10 cellular contexts compared by ENCODE assay signal in genomic region chr3:194095464-194095863, GRCh38. TPM values are rescaled to one million over a fixed set of nuclear protein-coding genes. Genes with fewer than 3 reads are reported as not detected.
DNase-seq lines count a peak whose midpoint lies in the region; ATAC-seq and TF ChIP-seq lines count a peak whose summit lies in the region.
"Had no signal": no experiment of that assay in that cellular context is flagged by ENCODE, and none has a peak within 500 bp of the region (broad histone marks: within the 10 kb centered on the region; RNA-seq: fewer than 3 reads in every experiment).

No MANE protein-coding gene starts in this region.

- ATAC-seq in SK-N-SH treated with all-trans-retinoic acid at 6 μM for 48 hours, result no peak
- peak; percentile 20 for ATAC-seq in stimulated activated naive CD8-positive, alpha-beta T cell treated with anti-CD3 and anti-CD28 coated beads, Interleukin-15, Interleukin-2, amounts not matched to agents 100 U/mL and 50 U/mL, for 24 hours

- H3K79me2 ChIP-seq in SK-N-SH (ENCODE audit: insufficient read depth) (no peaks in the 10 kb centered on the region), osteoblast (ENCODE audit: insufficient read depth, low read length) (no peaks in the 10 kb centered on the region)

- no peak overlapping the region for H2AFZ ChIP-seq in SK-N-SH (ENCODE audit: low read depth)
- H2AFZ ChIP-seq in osteoblast (ENCODE audit: low read length), result no peak overlapping the region

- no peaks in the 10 kb centered on the region for H3K9me2 ChIP-seq in SK-N-SH

- no peak overlapping the region for H3K4me3 ChIP-seq in SK-N-SH (ENCODE audit: low read depth in 2 of 2, low read length in 1 of 2)
- H3K4me3 ChIP-seq in fibroblast of pulmonary artery (replicated peaks; ENCODE audit: low read depth, low read length), result no peak overlapping the region
- H3K4me3 ChIP-seq in esophagus muscularis mucosa, result no peak overlapping the region
- H3K4me3 ChIP-seq in osteoblast (ENCODE audit: insufficient read depth, low read length), result no peak overlapping the region

- 60% methylated on average over 2 of the region's 4 CpGs for WGBS in SK-N-SH (ENCODE audit: low lambda C conversion rate)
- WGBS in esophagus muscularis mucosa, result 41% methylated on average over 3 of the region's 4 CpGs

- H3K9me3 ChIP-seq in SK-N-SH, result no peaks in the 10 kb centered on the region
- no peaks in the 10 kb centered on the region for H3K9me3 ChIP-seq in esophagus muscularis mucosa
- no peaks in the 10 kb centered on the region for H3K9me3 ChIP-seq in osteoblast (ENCODE audit: low read depth, low read length)

- no peak overlapping the region for H3K9ac ChIP-seq in SK-N-SH

- in situ Hi-C loops in GM13976 (cut with MboI; ENCODE audit: low sequenced_read_pairs, unreplicated experiment), result no loop called here

- DNase-seq in SK-N-SH (peak; percentile 39), NCI-H748 (lab: John Stamatoyannopoulos, UW; ENCODE audit: unreplicated experiment) (peak; percentile 77), fibroblast of pulmonary artery (ENCODE audit: low read depth) (peak; percentile 23), esophagus muscularis mucosa (ENCODE audit: extremely low spot score) (no peak), osteoblast (ENCODE audit: insufficient read length, low spot score, missing footprints) (no peak), GM13976 (ENCODE audit: low spot score) (no peak)
- no peak for DNase-seq in stimulated activated naive CD8-positive, alpha-beta T cell treated with anti-CD3 and anti-CD28 coated beads, Interleukin-15, Interleukin-2, amounts not matched to agents 100 U/mL and 50 U/mL, for 24 hours
- DNase-seq: activated CD4-positive, alpha-beta memory T cell treated with anti-CD3 and anti-CD28 coated beads, Interleukin-2, amount 10 ng/mL, durations not matched to agents 7 days and 5 days; NCI-H446 treated with DMSO at 0.1 percent for 48 hours had no signal

- H3K36me3 ChIP-seq in SK-N-SH (replicated peaks in 1 of 2; ENCODE audit: control insufficient read depth in 1 of 2, insufficient read depth in 2 of 2, low read length in 1 of 2) (no peaks in the 10 kb centered on the region), esophagus muscularis mucosa (no peaks in the 10 kb centered on the region), osteoblast (ENCODE audit: insufficient read depth, low read length) (no peaks in the 10 kb centered on the region)

- CTCF ChIA-PET in SK-N-SH (lab: Yijun Ruan, JAX), result interaction anchor here (0.9 to 1.1 kb wide), 2 partner anchors 9 to 220 kb away, joined by 3 to 4 read pairs; no protein-coding TSS in a partner anchor

- H3K27ac ChIP-seq in SK-N-SH (ENCODE audit: low read depth in 2 of 2, low read length in 1 of 2), result no peak overlapping the region
- H3K27ac ChIP-seq in esophagus muscularis mucosa (replicated peaks in 1 of 4), result no peak overlapping the region
- no peak overlapping the region for H3K27ac ChIP-seq in osteoblast (ENCODE audit: low read depth, low read length)

- POLR2A ChIA-PET in SK-N-SH (lab: Yijun Ruan, JAX), result no interaction called here

- TF ChIP-seq EP300 in SK-N-SH (IDR thresholded peaks at IDR 0.05; ENCODE audit: borderline replicate concordance in 1 of 2, low read depth in 1 of 2, low read length in 1 of 2), result no peak
- TF ChIP-seq EP300 in esophagus muscularis mucosa (IDR thresholded peaks at IDR 0.05), result no peak

- H3K4me1 ChIP-seq in SK-N-SH (ENCODE audit: control insufficient read depth in 1 of 2, insufficient read depth in 2 of 2, low read depth in 1 of 2, low read length in 1 of 2), result peaks cover 0 to 34% of the 10 kb centered on the region in 2 experiments; a peak in 2 of 4 replicates
- H3K4me1 ChIP-seq in esophagus muscularis mucosa, result peaks cover 6 to 27% (median 19%) of the 10 kb centered on the region in 4 donors
- H3K4me1 ChIP-seq in osteoblast (ENCODE audit: insufficient read depth, low read length), result peaks cover 4% of the 10 kb centered on the region

- TF ChIP-seq POLR2A in esophagus muscularis mucosa (IDR thresholded peaks at IDR 0.05; ENCODE audit: low read depth), result no peak

- no peaks in the 10 kb centered on the region for H3F3A ChIP-seq in SK-N-SH (replicated peaks; ENCODE audit: insufficient read depth)

- no peak for TF ChIP-seq CTCF in SK-N-SH (IDR thresholded peaks at IDR 0.05)
- TF ChIP-seq CTCF in fibroblast of pulmonary artery (IDR thresholded peaks at IDR 0.05; ENCODE audit: low read length, missing control alignments), result no peak
- no peak for TF ChIP-seq CTCF in esophagus muscularis mucosa (IDR thresholded peaks at IDR 0.05)
- no peak for TF ChIP-seq CTCF in osteoblast (IDR thresholded peaks at IDR 0.05; ENCODE audit: extremely low read depth, low read depth, low read length)
- no peak for TF ChIP-seq CTCF in GM13976 (IDR thresholded peaks at IDR 0.05; ENCODE audit: borderline replicate concordance, control extremely low read depth, extremely low read depth, insufficient read depth, missing control alignments)

- no peak for TF ChIP-seq RAD21 in SK-N-SH (IDR thresholded peaks at IDR 0.05; ENCODE audit: low read length)

- no peaks in the 10 kb centered on the region for H4K20me1 ChIP-seq in SK-N-SH (ENCODE audit: insufficient read depth)
- no peaks in the 10 kb centered on the region for H4K20me1 ChIP-seq in osteoblast (ENCODE audit: insufficient read depth, low read length)

- intact Hi-C loops in esophagus muscularis mucosa (cut with DNase I), result no loop called here

- H3K4me2 ChIP-seq in SK-N-SH (no peak overlapping the region), osteoblast (ENCODE audit: insufficient read depth, low read length) (no peak overlapping the region)

- H3K27me3 ChIP-seq in SK-N-SH (ENCODE audit: insufficient read depth), result peaks cover 16% of the 10 kb centered on the region; the same call in 1 of the 2 replicates
- H3K27me3 ChIP-seq in esophagus muscularis mucosa, result no peaks in the 10 kb centered on the region
- peaks cover 25% of the 10 kb centered on the region for H3K27me3 ChIP-seq in osteoblast (ENCODE audit: insufficient read depth, low read length)

TF ChIP-seq in SK-N-SH, 30 proteins besides CTCF, POLR2A, EP300 and RAD21:
- no peak for TF ChIP-seq GATA2 (CRISPR knock-in tag; IDR thresholded peaks at IDR 0.05)
- no peak for TF ChIP-seq RXRA (IDR thresholded peaks at IDR 0.05; ENCODE audit: borderline replicate concordance, low read depth)
- TF ChIP-seq MXI1 (IDR thresholded peaks at IDR 0.05; ENCODE audit: low read depth, low read length), result no peak
- TF ChIP-seq RFX5 (IDR thresholded peaks at IDR 0.05; ENCODE audit: low read length), result no peak
- TF ChIP-seq NFIC (IDR thresholded peaks at IDR 0.05; ENCODE audit: borderline replicate concordance), result no peak
- TF ChIP-seq CHD2 (IDR thresholded peaks at IDR 0.05; ENCODE audit: low read length, partially characterized antibody), result no peak
- TF ChIP-seq TEAD4 (IDR thresholded peaks at IDR 0.05; ENCODE audit: borderline replicate concordance, insufficient read depth), result no peak
- TF ChIP-seq PBX3 (IDR thresholded peaks at IDR 0.05), result no peak
- no peak for TF ChIP-seq YY1 (IDR thresholded peaks at IDR 0.05; ENCODE audit: low read depth)
- no peak for TF ChIP-seq EZH2phosphoT487 (IDR thresholded peaks at IDR 0.05; ENCODE audit: borderline replicate concordance, low read depth)
- TF ChIP-seq FOXJ3 (CRISPR knock-in tag; IDR thresholded peaks at IDR 0.05), result no peak

TF ChIP-seq in SK-N-SH treated with all-trans-retinoic acid at 6 μM for 48 hours, 23 proteins besides CTCF, POLR2A, EP300 and RAD21 (continues in another document):
- no peak for TF ChIP-seq ISL1 (CRISPR knock-in tag; IDR thresholded peaks at IDR 0.05)
- no peak for TF ChIP-seq ZC3H10 (CRISPR knock-in tag; IDR thresholded peaks at IDR 0.05)
- TF ChIP-seq ESRRG (CRISPR knock-in tag; IDR thresholded peaks at IDR 0.05), result no peak
- TF ChIP-seq, protein P1, sequence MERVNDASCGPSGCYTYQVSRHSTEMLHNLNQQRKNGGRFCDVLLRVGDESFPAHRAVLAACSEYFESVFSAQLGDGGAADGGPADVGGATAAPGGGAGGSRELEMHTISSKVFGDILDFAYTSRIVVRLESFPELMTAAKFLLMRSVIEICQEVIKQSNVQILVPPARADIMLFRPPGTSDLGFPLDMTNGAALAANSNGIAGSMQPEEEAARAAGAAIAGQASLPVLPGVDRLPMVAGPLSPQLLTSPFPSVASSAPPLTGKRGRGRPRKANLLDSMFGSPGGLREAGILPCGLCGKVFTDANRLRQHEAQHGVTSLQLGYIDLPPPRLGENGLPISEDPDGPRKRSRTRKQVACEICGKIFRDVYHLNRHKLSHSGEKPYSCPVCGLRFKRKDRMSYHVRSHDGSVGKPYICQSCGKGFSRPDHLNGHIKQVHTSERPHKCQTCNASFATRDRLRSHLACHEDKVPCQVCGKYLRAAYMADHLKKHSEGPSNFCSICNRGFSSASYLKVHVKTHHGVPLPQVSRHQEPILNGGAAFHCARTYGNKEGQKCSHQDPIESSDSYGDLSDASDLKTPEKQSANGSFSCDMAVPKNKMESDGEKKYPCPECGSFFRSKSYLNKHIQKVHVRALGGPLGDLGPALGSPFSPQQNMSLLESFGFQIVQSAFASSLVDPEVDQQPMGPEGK (CRISPR knock-in tag; IDR thresholded peaks at IDR 0.05; ENCODE audit: borderline replicate concordance), result no peak
- TF ChIP-seq OSR1 (CRISPR knock-in tag; IDR thresholded peaks at IDR 0.05), result no peak
- TF ChIP-seq BACH2 (CRISPR knock-in tag; IDR thresholded peaks at IDR 0.05; ENCODE audit: borderline replicate concordance), result no peak
- TF ChIP-seq ARNTL (CRISPR knock-in tag; IDR thresholded peaks at IDR 0.05; ENCODE audit: borderline replicate concordance, low read depth), result no peak
- no peak for TF ChIP-seq ZNF70 (CRISPR knock-in tag; IDR thresholded peaks at IDR 0.05)
- TF ChIP-seq SNAI2 (CRISPR knock-in tag; IDR thresholded peaks at IDR 0.05), result no peak
- TF ChIP-seq TOX (CRISPR knock-in tag; IDR thresholded peaks at IDR 0.05; ENCODE audit: borderline replicate concordance), result no peak
- TF ChIP-seq POU6F1 (CRISPR knock-in tag; IDR thresholded peaks at IDR 0.05; ENCODE audit: borderline replicate concordance, low read depth), result no peak

RNA-seq across cellular contexts. Expression of gene HES1, which starts 40.5 kb away (rescaled TPM):
- polyA plus RNA-seq in SK-N-SH (2012; rRNA removed), result 152 and 225 TPM in 2 replicates
- 98.1 and 119 TPM in 2 replicates for polyA plus RNA-seq in SK-N-SH (2012; cell fraction: cytosol; rRNA removed)
- 440 and 504 TPM in 2 replicates for polyA plus RNA-seq in SK-N-SH (2012; cell fraction: nucleus; rRNA removed)
- 10 to 100 TPM; 12.0 to 32.3 (median 26.9) TPM for total RNA-seq in esophagus muscularis mucosa
- 4.4 and 4.7 TPM in 2 replicates for total RNA-seq in osteoblast

Comparison
In these comparisons a context has a peak if more than half of its experiments do, and no peak if none do; other contexts are left out.
1. DNase-seq: peak in SK-N-SH (single experiment), NCI-H748 (single experiment) and fibroblast of pulmonary artery (single experiment); none in stimulated activated naive CD8-positive, alpha-beta T cell treated with anti-CD3 and anti-CD28 coated beads, Interleukin-15, Interleukin-2, amounts not matched to agents 100 U/mL and 50 U/mL, for 24 hours (single experiment), esophagus muscularis mucosa (single experiment), osteoblast (single experiment) and GM13976 (single experiment).